9 cellular contexts compared by ENCODE assay signal in the genomic region with DNA sequence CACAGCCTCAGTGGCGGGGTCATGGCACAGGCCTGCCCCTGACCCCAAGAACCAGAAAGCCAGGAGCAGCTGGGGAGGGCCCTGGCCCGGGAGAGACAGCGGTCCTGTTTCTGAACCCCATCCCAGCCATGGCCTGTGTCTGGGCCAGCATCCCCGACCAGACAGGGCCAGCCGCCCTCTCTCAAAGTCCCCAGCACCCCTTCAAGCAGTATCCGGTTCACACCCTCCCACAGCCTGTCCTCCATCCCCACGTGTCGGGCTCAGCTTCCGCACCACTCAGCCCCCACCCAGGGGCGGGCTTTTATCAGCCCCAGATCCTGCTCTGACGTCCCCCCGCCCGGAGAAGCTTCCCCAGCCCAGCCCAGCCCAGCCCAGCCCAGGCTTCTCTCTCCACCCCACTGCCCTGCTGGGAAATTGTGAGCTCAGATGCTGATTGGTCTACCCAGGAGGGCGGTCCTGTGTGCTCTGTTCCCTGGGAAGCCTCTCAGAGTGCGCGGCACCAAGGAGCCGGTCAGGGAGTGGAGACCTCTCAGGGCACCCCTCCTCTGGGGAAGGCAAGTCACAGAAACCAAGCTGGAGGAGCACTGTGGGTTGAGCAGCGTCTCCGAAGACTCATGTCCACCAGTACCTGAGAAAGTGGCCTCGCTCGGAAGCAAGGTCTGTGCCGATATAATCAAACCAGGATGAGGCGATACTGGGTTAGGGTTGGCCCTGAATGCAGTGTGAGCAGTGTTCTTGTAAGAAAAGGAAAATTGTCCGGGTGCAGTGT. TPM values are rescaled to one million over a fixed set of nuclear protein-coding genes. Genes with fewer than 3 reads are reported as not detected.
A peak's percentile ranks its signal among the peaks of the same experiment; 100 is the strongest.
DNase-seq lines count a peak whose midpoint lies in the region; ATAC-seq and TF ChIP-seq lines count a peak whose summit lies in the region.
"Had no signal": no experiment of that assay in that cellular context is flagged by ENCODE, and none has a peak within 500 bp of the region (broad histone marks: within the 10 kb centered on the region; RNA-seq: fewer than 3 reads in every experiment).

No MANE protein-coding gene starts in this region.

- H3K4me1 ChIP-seq in tibial artery: peaks cover 8 to 48% (median 39%) of the 10 kb centered on the region in 4 donors

- CTCF ChIA-PET in T-cell (lab: Charles Lee): interaction anchor here (0.6 to 1.1 kb wide), 7 partner anchors 35 to 386 kb away, joined by 3 to 20 read pairs (median 5); no protein-coding TSS in a partner anchor

- H3K4me3 Mint-ChIP-seq in T-cell: peak overlapping the region; percentile 75 to 80 (median 80)
- H3K4me3 Mint-ChIP-seq in activated naive CD8-positive, alpha-beta T cell treated with anti-CD3 and anti-CD28 coated beads, Interleukin-2, amount 50 U/mL, for 24 hours: peak overlapping the region; percentile 86

- POLR2A ChIA-PET in T-cell (lab: Charles Lee): interaction anchor here (0.5 to 1.1 kb wide), 5 partner anchors 35 to 315 kb away, joined by 3 to 12 read pairs (median 5); no protein-coding TSS in a partner anchor

- H3K4me1 Mint-ChIP-seq in T-cell: peaks cover 17 to 31% (median 23%) of the 10 kb centered on the region in 3 donors
- peaks cover 23% of the 10 kb centered on the region for H3K4me1 Mint-ChIP-seq in activated naive CD8-positive, alpha-beta T cell treated with anti-CD3 and anti-CD28 coated beads, Interleukin-2, amount 50 U/mL, for 24 hours

- peak; percentile 89 for DNase-seq in ELR (ENCODE audit: low read depth)
- peak; percentile 64 to 87 (median 79) for DNase-seq in T-cell
- peak; percentile 84 for DNase-seq in activated naive CD8-positive, alpha-beta T cell treated with anti-CD3 and anti-CD28 coated beads, Interleukin-2, amount 50 U/mL, for 24 hours
- DNase-seq in cardiac septum (ENCODE audit: low spot score): peak; percentile 93
- peak; percentile 75 for DNase-seq in pons (ENCODE audit: low spot score)
- DNase-seq in tibial artery: peak; percentile 95 to 97
- no peak for DNase-seq in DMS79 treated with DMSO at 0.1 percent for 48 hours (lab: John Stamatoyannopoulos, UW)

- H3K4me3 ChIP-seq in tibial artery: peak overlapping the region; percentile 43 to 56

- no peak for TF ChIP-seq CTCF in tibial artery (IDR thresholded peaks at IDR 0.05)

- intact Hi-C loops in cardiac septum (cut with DNase I): loop anchor here (5.0 kb wide), 2 partner anchors 348 to 443 kb away; no protein-coding TSS in a partner anchor
- intact Hi-C loops in tibial artery (cut with DNase I; ENCODE audit: low total_unique reads): loop anchor here (5.0 kb wide), 1 partner anchor 33 kb away; no protein-coding TSS in a partner anchor

- no peaks in the 10 kb centered on the region for H3K9me3 Mint-ChIP-seq in T-cell
- H3K9me3 Mint-ChIP-seq in activated naive CD8-positive, alpha-beta T cell treated with anti-CD3 and anti-CD28 coated beads, Interleukin-2, amount 50 U/mL, for 24 hours: no peaks in the 10 kb centered on the region

- H3K36me3 Mint-ChIP-seq in T-cell: no peaks in the 10 kb centered on the region
- no peaks in the 10 kb centered on the region for H3K36me3 Mint-ChIP-seq in activated naive CD8-positive, alpha-beta T cell treated with anti-CD3 and anti-CD28 coated beads, Interleukin-2, amount 50 U/mL, for 24 hours (ENCODE audit: low read depth)

- no peaks in the 10 kb centered on the region for H3K36me3 ChIP-seq in tibial artery
- H3K36me3 ChIP-seq: neutrophil had no signal

- peak; percentile 32 for ATAC-seq in HG03457 (IDR thresholded peaks at IDR 0.05; ENCODE audit: unreplicated experiment)
- ATAC-seq in T-cell (replicated peaks in 1 of 4): peak; percentile 58 to 66 (median 64)
- peak; percentile 80 for ATAC-seq in activated naive CD8-positive, alpha-beta T cell treated with anti-CD3 and anti-CD28 coated beads, Interleukin-2, amount 50 U/mL, for 24 hours

- H3K9me3 ChIP-seq in tibial artery: no peaks in the 10 kb centered on the region
- H3K9me3 ChIP-seq: neutrophil had no signal

- no peaks in the 10 kb centered on the region for H3K27me3 Mint-ChIP-seq in T-cell
- H3K27me3 Mint-ChIP-seq in activated naive CD8-positive, alpha-beta T cell treated with anti-CD3 and anti-CD28 coated beads, Interleukin-2, amount 50 U/mL, for 24 hours: no peaks in the 10 kb centered on the region

- no peaks in the 10 kb centered on the region for H3K27me3 ChIP-seq in tibial artery

- peak overlapping the region; percentile 86 to 93 for H3K27ac ChIP-seq in tibial artery
- H3K27ac ChIP-seq: neutrophil had no signal

- peak overlapping the region; percentile 92 to 93 for H3K27ac Mint-ChIP-seq in T-cell
- H3K27ac Mint-ChIP-seq in activated naive CD8-positive, alpha-beta T cell treated with anti-CD3 and anti-CD28 coated beads, Interleukin-2, amount 50 U/mL, for 24 hours: peak overlapping the region; percentile 88

RNA-seq across cellular contexts. Expression of a gene that starts 4.7 kb away (rescaled TPM):
- total RNA-seq in T-cell (10 to 100 TPM; 52.9 to 74.8 (median 68.2) TPM), cardiac septum (40.5 TPM)

RNA-seq across cellular contexts. Expression of a gene that starts 28.9 kb away (rescaled TPM):
- total RNA-seq in T-cell (100 to 1,000 TPM; 137 to 299 (median 157) TPM), cardiac septum (39.9 TPM)
